18 cellular contexts compared by ENCODE assay signal in genomic region chr6:37265031-37265430, GRCh38. TPM values are rescaled to one million over a fixed set of nuclear protein-coding genes. Genes with fewer than 3 reads are reported as not detected.
A peak's percentile ranks its signal among the peaks of the same experiment; 100 is the strongest.
DNase-seq lines count a peak whose midpoint lies in the region; ATAC-seq and TF ChIP-seq lines count a peak whose summit lies in the region.
"Had no signal": no experiment of that assay in that cellular context is flagged by ENCODE, and none has a peak within 500 bp of the region (broad histone marks: within the 10 kb centered on the region; RNA-seq: fewer than 3 reads in every experiment).

No MANE protein-coding gene starts in this region.

- no peak for TF ChIP-seq EP300 in transverse colon (IDR thresholded peaks at IDR 0.05; ENCODE audit: low read depth)

- H3K27ac Mint-ChIP-seq in activated CD4-positive, alpha-beta T cell treated with anti-CD3 and anti-CD28 coated beads, Interleukin-2, amount 10 ng/mL, durations not matched to agents 24 days and 14 days, result peak overlapping the region; percentile 18
- peak overlapping the region; percentile 23 for H3K27ac Mint-ChIP-seq in endodermal cell
- H3K27ac Mint-ChIP-seq: HFFc6 had no signal

- DNase-seq in activated CD4-positive, alpha-beta T cell treated with anti-CD3 and anti-CD28 coated beads, Interleukin-2, amount 10 ng/mL, durations not matched to agents 24 days and 14 days, result no peak
- no peak for DNase-seq in activated CD4-positive, alpha-beta T cell treated with anti-CD3 and anti-CD28 coated beads for 1 hour
- no peak for DNase-seq in endodermal cell
- no peak for DNase-seq in psoas muscle
- DNase-seq in transverse colon, result no peak
- no peak for DNase-seq in heart left ventricle
- DNase-seq: C1 segment of cervical spinal cord, DMS 273 treated with DMSO at 0.1 percent for 48 hours, GF-D8, HFFc6, Kasumi-1, NCI-H187, NCI-H774, PC-9 had no signal

- WGBS in endodermal cell (ENCODE audit: insufficient coverage in 1 of 2, insufficient read length in 1 of 2), 2 experiments, result 33% methylated on average over 1 of the region's 1 CpG; no CpG with 5 or more reads in 1 of the 2 experiments
- WGBS in psoas muscle, 3 donors, result 76 to 90% (median 85%) methylated on average over 1 of the region's 1 CpG
- 73% methylated on average over 1 of the region's 1 CpG; no CpG with 5 or more reads in 1 of the 2 donors for WGBS in transverse colon (ENCODE audit: low coverage in 1 of 2), 2 donors
- 84 to 96% (median 91%) methylated on average over 1 of the region's 1 CpG for WGBS in heart left ventricle, 4 donors

- H3K36me3 ChIP-seq in KOPT-K1 (ENCODE audit: insufficient read depth, low read length) (peaks cover 11% of the 10 kb centered on the region), endodermal cell (ENCODE audit: control insufficient read depth, insufficient read depth, low read length) (peaks cover 16% of the 10 kb centered on the region), psoas muscle (ENCODE audit: insufficient read depth in 1 of 2, low read depth in 1 of 2) (peaks cover 0 to 13% of the 10 kb centered on the region in 2 donors), transverse colon (peaks cover 0 to 4% (median 0%) of the 10 kb centered on the region in 4 donors), heart left ventricle (peaks cover 0 to 12% (median 8%) of the 10 kb centered on the region in 9 donors)

- intact Hi-C loops in activated CD4-positive, alpha-beta T cell treated with anti-CD3 and anti-CD28 coated beads, Interleukin-2, amount 10 ng/mL, durations not matched to agents 24 days and 14 days (cut with micrococcal nuclease), result no loop called here
- intact Hi-C loops in psoas muscle (cut with DNase I), result no loop called here
- intact Hi-C loops in transverse colon (cut with DNase I; ENCODE audit: low total_unique reads), result no loop called here
- intact Hi-C loops in heart left ventricle (cut with DNase I), result no loop called here

- ATAC-seq in psoas muscle, result no peak
- no peak for ATAC-seq in heart left ventricle
- no peak for ATAC-seq in GM18909 (IDR thresholded peaks at IDR 0.05; ENCODE audit: poor library complexity, unreplicated experiment)
- ATAC-seq: A549 had no signal

- H3K4me1 ChIP-seq in endodermal cell (ENCODE audit: control insufficient read depth, insufficient read depth, low read length), result no peaks in the 10 kb centered on the region
- H3K4me1 ChIP-seq in psoas muscle, result peaks cover 34% of the 10 kb centered on the region
- no peaks in the 10 kb centered on the region for H3K4me1 ChIP-seq in transverse colon
- H3K4me1 ChIP-seq in heart left ventricle, result peaks cover 0 to 28% (median 5%) of the 10 kb centered on the region in 12 donors
- H3K4me1 ChIP-seq: SJSA1 had no signal

- H3K27me3 Mint-ChIP-seq in activated CD4-positive, alpha-beta T cell treated with anti-CD3 and anti-CD28 coated beads, Interleukin-2, amount 10 ng/mL, durations not matched to agents 24 days and 14 days, result no peaks in the 10 kb centered on the region
- no peaks in the 10 kb centered on the region for H3K27me3 Mint-ChIP-seq in endodermal cell (ENCODE audit: insufficient read depth)

- H3K27ac ChIP-seq in KOPT-K1 (ENCODE audit: low read depth, low read length, poor library complexity, severe bottlenecking) (peak overlapping the region; percentile 96), endodermal cell (ENCODE audit: low read depth, low read length) (no peak overlapping the region), psoas muscle (peak overlapping the region; percentile 41), transverse colon (no peak overlapping the region), heart left ventricle (no peak overlapping the region)
- H3K27ac ChIP-seq: A549, PC-9, SJSA1 had no signal

- peaks cover 34% of the 10 kb centered on the region for H3K36me3 Mint-ChIP-seq in activated CD4-positive, alpha-beta T cell treated with anti-CD3 and anti-CD28 coated beads, Interleukin-2, amount 10 ng/mL, durations not matched to agents 24 days and 14 days (ENCODE audit: low read depth)
- peaks cover 8% of the 10 kb centered on the region for H3K36me3 Mint-ChIP-seq in endodermal cell (ENCODE audit: low read depth)

- H3K4me3 ChIP-seq in endodermal cell (ENCODE audit: low read length), result no peak overlapping the region
- H3K4me3 ChIP-seq in psoas muscle, result no peak overlapping the region
- H3K4me3 ChIP-seq in transverse colon, result no peak overlapping the region
- H3K4me3 ChIP-seq in heart left ventricle, result no peak overlapping the region
- H3K4me3 ChIP-seq: A549, PC-9, SJSA1 had no signal

- H3K9me3 ChIP-seq in KOPT-K1 (ENCODE audit: insufficient read depth, low read length, poor library complexity, severe bottlenecking) (no peaks in the 10 kb centered on the region), endodermal cell (ENCODE audit: control insufficient read depth, low read length) (no peaks in the 10 kb centered on the region), psoas muscle (no peaks in the 10 kb centered on the region), transverse colon (no peaks in the 10 kb centered on the region), heart left ventricle (peaks cover 0 to 6% (median 0%) of the 10 kb centered on the region in 12 donors)
- H3K9me3 ChIP-seq: SJSA1 had no signal

- no peak for TF ChIP-seq CTCF in endodermal cell (conservative IDR thresholded peaks at IDR 0.05)
- TF ChIP-seq CTCF in psoas muscle (IDR thresholded peaks at IDR 0.05), result no peak
- TF ChIP-seq CTCF in transverse colon (IDR thresholded peaks at IDR 0.05), result no peak
- TF ChIP-seq CTCF in heart left ventricle (IDR thresholded peaks at IDR 0.05), result no peak

- no peak overlapping the region for H3K9ac ChIP-seq in endodermal cell (ENCODE audit: extremely low read depth, low read length, poor library complexity, severe bottlenecking)

- H3K9me3 Mint-ChIP-seq in activated CD4-positive, alpha-beta T cell treated with anti-CD3 and anti-CD28 coated beads, Interleukin-2, amount 10 ng/mL, durations not matched to agents 24 days and 14 days, result no peaks in the 10 kb centered on the region
- H3K9me3 Mint-ChIP-seq in endodermal cell, result no peaks in the 10 kb centered on the region
- H3K9me3 Mint-ChIP-seq: HFFc6 had no signal

- no peaks in the 10 kb centered on the region for H3K27me3 ChIP-seq in endodermal cell (ENCODE audit: control insufficient read depth, insufficient read depth, low read length, poor library complexity, severe bottlenecking)
- H3K27me3 ChIP-seq in psoas muscle (ENCODE audit: insufficient read depth in 3 of 3, low read length in 2 of 3), result no peaks in the 10 kb centered on the region
- no peaks in the 10 kb centered on the region for H3K27me3 ChIP-seq in transverse colon
- no peaks in the 10 kb centered on the region for H3K27me3 ChIP-seq in heart left ventricle
- H3K27me3 ChIP-seq: SJSA1 had no signal

- no peak for TF ChIP-seq POLR2A in transverse colon (IDR thresholded peaks at IDR 0.05)
- no peak for TF ChIP-seq POLR2A in heart left ventricle (IDR thresholded peaks at IDR 0.05)

- no peak overlapping the region for H3K4me3 Mint-ChIP-seq in activated CD4-positive, alpha-beta T cell treated with anti-CD3 and anti-CD28 coated beads, Interleukin-2, amount 10 ng/mL, durations not matched to agents 24 days and 14 days
- no peak overlapping the region for H3K4me3 Mint-ChIP-seq in endodermal cell
- H3K4me3 Mint-ChIP-seq: HFFc6 had no signal

- in situ Hi-C loops in transverse colon (cut with MboI; ENCODE audit: low pct_ligation_motif_present in 1 of 4, low pct_unique_long_range_greater_than_20kb in 1 of 4, low sequenced_read_pairs in 3 of 4), result no loop called here

- H3K4me1 Mint-ChIP-seq in activated CD4-positive, alpha-beta T cell treated with anti-CD3 and anti-CD28 coated beads, Interleukin-2, amount 10 ng/mL, durations not matched to agents 24 days and 14 days, result peaks cover 52% of the 10 kb centered on the region
- H3K4me1 Mint-ChIP-seq in endodermal cell, result peaks cover 26% of the 10 kb centered on the region

RNA-seq across cellular contexts. Expression of gene TMEM217, which starts 7.1 kb away (rescaled TPM):
- 4.1 and 6.1 TPM in 2 replicates for total RNA-seq in activated CD4-positive, alpha-beta T cell treated with anti-CD3 and anti-CD28 coated beads, Interleukin-2, amount 10 ng/mL, durations not matched to agents 24 days and 14 days
- total RNA-seq in endodermal cell (1 to 10 TPM in 1 of 2 donors, under 1 TPM in 1; 0.95 to 1.6 TPM), psoas muscle (1 to 10 TPM in 1 of 4 donors, under 1 TPM in 2, not detected in 1; 0.47 to 4.3 (median 0.97) TPM), transverse colon (1 to 10 TPM in 2 of 4 donors, under 1 TPM in 1, not detected in 1; 0.41 to 1.4 (median 1.1) TPM), heart left ventricle (1 to 10 TPM in 2 of 9 donors, under 1 TPM in 4, not detected in 3; 0.23 to 2.1 (median 0.75) TPM)
- polyA plus RNA-seq in endodermal cell (2013, experiment 1 of 2), result 0.43 TPM
- polyA plus RNA-seq in endodermal cell (2013, experiment 2 of 2), result 0.41 TPM
- polyA plus RNA-seq in psoas muscle (under 1 TPM; 0.05 to 0.15 (median 0.14) TPM), heart left ventricle (under 1 TPM; 0.15 to 0.73 TPM)

RNA-seq across cellular contexts. Expression of gene TBC1D22B, which starts 7.5 kb away (rescaled TPM):
- 17.2 and 18.7 TPM in 2 replicates for total RNA-seq in activated CD4-positive, alpha-beta T cell treated with anti-CD3 and anti-CD28 coated beads, Interleukin-2, amount 10 ng/mL, durations not matched to agents 24 days and 14 days
- total RNA-seq in endodermal cell (10 to 100 TPM; 13.8 to 20.1 TPM), psoas muscle (10 to 100 TPM in 3 of 4 donors, 1 to 10 TPM in 1; 6.3 to 25.6 (median 11.5) TPM), transverse colon (10 to 100 TPM in 3 of 4 donors, 1 to 10 TPM in 1; 9.0 to 15.7 (median 12.6) TPM), heart left ventricle (10 to 100 TPM in 1 of 9 donors, 1 to 10 TPM in 8; 5.5 to 10.0 (median 7.3) TPM)
- polyA plus RNA-seq in endodermal cell (2013, experiment 1 of 2), result 13.9 TPM
- 13.1 TPM for polyA plus RNA-seq in endodermal cell (2013, experiment 2 of 2)
- polyA plus RNA-seq in psoas muscle (1 to 10 TPM; 4.3 to 9.0 (median 6.7) TPM), heart left ventricle (10 to 100 TPM in 1 of 2 donors, 1 to 10 TPM in 1; 3.1 to 10.7 TPM)

Comparison
In these comparisons a context has a peak if more than half of its experiments do, and no peak if none do; other contexts are left out.
1. H3K27ac ChIP-seq: peak in KOPT-K1 (single experiment) and psoas muscle (single experiment); none in endodermal cell (single experiment), transverse colon (0 of 4) and heart left ventricle (0 of 12).